ENCODE assay signal across 8 cellular contexts in the genomic region with DNA sequence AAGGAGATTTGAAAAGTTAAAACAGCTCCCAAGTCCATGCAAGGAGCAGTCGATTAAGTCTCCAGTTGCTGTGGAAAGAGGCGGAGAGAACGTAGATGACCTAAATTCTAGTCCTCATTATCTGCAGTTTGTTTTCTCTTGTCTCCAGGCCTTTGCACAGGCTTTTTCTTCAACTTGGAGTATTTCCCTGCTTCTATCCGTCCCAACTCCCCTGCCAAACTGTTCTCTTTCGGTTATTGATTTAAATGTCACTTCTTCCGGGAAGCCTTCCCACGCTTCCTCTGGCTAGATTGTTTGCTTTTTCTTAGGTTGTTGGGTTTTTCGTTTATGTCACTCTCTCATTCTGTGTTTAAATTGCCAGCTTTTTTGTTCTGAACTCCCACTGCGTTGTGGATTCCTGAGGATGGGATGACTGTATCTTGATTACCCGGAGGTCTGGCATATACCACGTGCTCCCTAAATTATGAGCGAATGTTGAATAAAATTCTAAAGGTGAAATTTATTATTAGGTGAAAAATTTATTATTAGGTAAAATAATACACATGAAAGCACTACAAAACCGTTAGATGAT. TPM values are rescaled to one million over a fixed set of nuclear protein-coding genes. Genes with fewer than 3 reads are reported as not detected.
DNase-seq lines count a peak whose midpoint lies in the region; ATAC-seq and TF ChIP-seq lines count a peak whose summit lies in the region.

No MANE protein-coding gene starts in this region.

- H3K27me3 ChIP-seq in BE2C (peaks cover 3% of the 10 kb centered on the region), HL-60 (ENCODE audit: insufficient read depth, poor library complexity, severe bottlenecking) (no peaks in the 10 kb centered on the region), iPS-15b (ENCODE audit: control insufficient read depth, insufficient read depth, low read length) (no peaks in the 10 kb centered on the region)

- H3K4me3 ChIP-seq in BE2C (ENCODE audit: low read depth, low read length) = peak overlapping the region; percentile 86
- peak overlapping the region; percentile 87 for H3K4me3 ChIP-seq in HL-60 (replicated peaks; ENCODE audit: insufficient read depth, low read length)
- peak overlapping the region; percentile 72 for H3K4me3 ChIP-seq in iPS-15b (ENCODE audit: low read depth, low read length)

- TF ChIP-seq CTCF in BE2C (IDR thresholded peaks at IDR 0.05; ENCODE audit: low read depth, low read length) (no peak), HL-60 (IDR thresholded peaks at IDR 0.05; ENCODE audit: insufficient read depth, low read length) (no peak)

- H3K27ac Mint-ChIP-seq in activated naive CD8-positive, alpha-beta T cell treated with anti-CD3 and anti-CD28 coated beads for 36 hours = peak overlapping the region; percentile 99

- H3K27ac ChIP-seq in HL-60 (replicated peaks) = peak overlapping the region; percentile 73

- ATAC-seq in GM19455 (IDR thresholded peaks at IDR 0.05; ENCODE audit: unreplicated experiment) = peak; percentile 16

- H3K36me3 ChIP-seq in BE2C = peaks cover under 1% of the 10 kb centered on the region; the same call in 1 of the 2 replicates
- no peaks in the 10 kb centered on the region for H3K36me3 ChIP-seq in iPS-15b (ENCODE audit: control insufficient read depth, insufficient read depth, low read length)

- H3K9me3 ChIP-seq in BE2C (no peaks in the 10 kb centered on the region), iPS-15b (ENCODE audit: control insufficient read depth, insufficient read depth, low read length) (no peaks in the 10 kb centered on the region)

- peaks cover 22% of the 10 kb centered on the region for H3K36me3 Mint-ChIP-seq in activated naive CD8-positive, alpha-beta T cell treated with anti-CD3 and anti-CD28 coated beads for 36 hours

- no peak for DNase-seq in BE2C
- DNase-seq in HL-60 (ENCODE audit: low read depth in 1 of 2, low spot score in 1 of 2) = no peak
- peak; percentile 16 for DNase-seq in activated naive CD8-positive, alpha-beta T cell treated with anti-CD3 and anti-CD28 coated beads for 36 hours
- peak; percentile 18 for DNase-seq in stimulated activated CD4-positive, alpha-beta T cell treated with anti-CD3 and anti-CD28 coated beads, Interleukin-4, amount 100 ng/mL, for 1 hour
- DNase-seq in SKM-1 treated with dmso at 0.1 percent for 144 hours (lab: John Stamatoyannopoulos, UW; ENCODE audit: unreplicated experiment) = no peak
- DNase-seq in NCI-H82 treated with DMSO at 0.1 percent for 48 hours (lab: John Stamatoyannopoulos, UW; ENCODE audit: unreplicated experiment) = no peak

- peak overlapping the region; percentile 98 for H3K4me3 Mint-ChIP-seq in activated naive CD8-positive, alpha-beta T cell treated with anti-CD3 and anti-CD28 coated beads for 36 hours

- H3K9me3 Mint-ChIP-seq in activated naive CD8-positive, alpha-beta T cell treated with anti-CD3 and anti-CD28 coated beads for 36 hours = no peaks in the 10 kb centered on the region

- H3K4me1 ChIP-seq in BE2C (no peaks in the 10 kb centered on the region), iPS-15b (ENCODE audit: control insufficient read depth, insufficient read depth, low read length) (peaks cover 4% of the 10 kb centered on the region)

- H3K9ac ChIP-seq in iPS-15b (ENCODE audit: low read depth, low read length) = peak overlapping the region; percentile 80

- peaks cover 31% of the 10 kb centered on the region for H3K4me1 Mint-ChIP-seq in activated naive CD8-positive, alpha-beta T cell treated with anti-CD3 and anti-CD28 coated beads for 36 hours

- no peaks in the 10 kb centered on the region for H3K27me3 Mint-ChIP-seq in activated naive CD8-positive, alpha-beta T cell treated with anti-CD3 and anti-CD28 coated beads for 36 hours

RNA-seq across cellular contexts. Expression of a gene that starts 0.5 kb away (rescaled TPM):
- polyA plus RNA-seq in BE2C (2012; ENCODE audit: insufficient read depth, insufficient read length, low read depth) = 39.0 TPM
- total RNA-seq in activated naive CD8-positive, alpha-beta T cell treated with anti-CD3 and anti-CD28 coated beads for 36 hours = 10 to 100 TPM; 67.2 to 68.5 TPM

RNA-seq across cellular contexts. Expression of a gene that starts 1.7 kb away (rescaled TPM):
- 0.88 TPM for polyA plus RNA-seq in BE2C (2012; ENCODE audit: insufficient read depth, insufficient read length, low read depth)
- total RNA-seq in activated naive CD8-positive, alpha-beta T cell treated with anti-CD3 and anti-CD28 coated beads for 36 hours = 1 to 10 TPM; 1.7 to 1.9 TPM

RNA-seq across cellular contexts. Expression of a gene that starts 18.9 kb away (rescaled TPM):
- polyA plus RNA-seq in BE2C (2012; ENCODE audit: insufficient read depth, insufficient read length, low read depth) = 32.6 TPM
- total RNA-seq in activated naive CD8-positive, alpha-beta T cell treated with anti-CD3 and anti-CD28 coated beads for 36 hours = 10 to 100 TPM; 53.7 to 55.9 TPM

RNA-seq across cellular contexts. Expression of a gene that starts 36.1 kb away (rescaled TPM):
- 54.1 TPM for polyA plus RNA-seq in BE2C (2012; ENCODE audit: insufficient read depth, insufficient read length, low read depth)
- 10 to 100 TPM; 38.1 to 38.4 TPM for total RNA-seq in activated naive CD8-positive, alpha-beta T cell treated with anti-CD3 and anti-CD28 coated beads for 36 hours

RNA-seq across cellular contexts. Expression of a gene that starts 57.1 kb away (rescaled TPM):
- 3.0 TPM for polyA plus RNA-seq in BE2C (2012; ENCODE audit: insufficient read depth, insufficient read length, low read depth)
- total RNA-seq in activated naive CD8-positive, alpha-beta T cell treated with anti-CD3 and anti-CD28 coated beads for 36 hours = not detected

Comparison
In these comparisons a context has a peak if more than half of its experiments do, and no peak if none do; other contexts are left out.
1. DNase-seq: peak in activated naive CD8-positive, alpha-beta T cell treated with anti-CD3 and anti-CD28 coated beads for 36 hours (single experiment) and stimulated activated CD4-positive, alpha-beta T cell treated with anti-CD3 and anti-CD28 coated beads, Interleukin-4, amount 100 ng/mL, for 1 hour (single experiment); none in BE2C (single experiment), HL-60 (0 of 2), SKM-1 treated with dmso at 0.1 percent for 144 hours (single experiment) and NCI-H82 treated with DMSO at 0.1 percent for 48 hours (single experiment).
2. Peak in every context shown above with its lines, with median percentiles within 50 percentile points of each other: H3K4me3 ChIP-seq.